ENCODE assay signal across 2 cellular contexts in genomic region chr5:179837076-179838011, GRCh38.
TF ChIP-seq lines count a peak whose summit lies in the region.

No MANE protein-coding gene starts in this region.

TF ChIP-seq in SK-N-SH treated with all-trans-retinoic acid at 6 μM for 48 hours, 23 proteins besides CTCF, POLR2A, EP300 and RAD21:
- TF ChIP-seq RARB (CRISPR knock-in tag; IDR thresholded peaks at IDR 0.05), result peak; percentile 15; the same call in 1 of the 2 replicates
- TF ChIP-seq, protein P1, sequence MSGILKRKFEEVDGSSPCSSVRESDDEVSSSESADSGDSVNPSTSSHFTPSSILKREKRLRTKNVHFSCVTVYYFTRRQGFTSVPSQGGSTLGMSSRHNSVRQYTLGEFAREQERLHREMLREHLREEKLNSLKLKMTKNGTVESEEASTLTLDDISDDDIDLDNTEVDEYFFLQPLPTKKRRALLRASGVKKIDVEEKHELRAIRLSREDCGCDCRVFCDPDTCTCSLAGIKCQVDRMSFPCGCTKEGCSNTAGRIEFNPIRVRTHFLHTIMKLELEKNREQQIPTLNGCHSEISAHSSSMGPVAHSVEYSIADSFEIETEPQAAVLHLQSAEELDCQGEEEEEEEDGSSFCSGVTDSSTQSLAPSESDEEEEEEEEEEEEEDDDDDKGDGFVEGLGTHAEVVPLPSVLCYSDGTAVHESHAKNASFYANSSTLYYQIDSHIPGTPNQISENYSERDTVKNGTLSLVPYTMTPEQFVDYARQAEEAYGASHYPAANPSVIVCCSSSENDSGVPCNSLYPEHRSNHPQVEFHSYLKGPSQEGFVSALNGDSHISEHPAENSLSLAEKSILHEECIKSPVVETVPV (CRISPR knock-in tag; IDR thresholded peaks at IDR 0.05), result no peak

TF ChIP-seq in SK-N-SH, 30 proteins besides CTCF, POLR2A, EP300 and RAD21:
- no peak for TF ChIP-seq EZH2phosphoT487 (IDR thresholded peaks at IDR 0.05; ENCODE audit: borderline replicate concordance, low read depth)
- TF ChIP-seq SMC3 (IDR thresholded peaks at IDR 0.05; ENCODE audit: low read depth, low read length), result no peak
- no peak for TF ChIP-seq TEAD4 (IDR thresholded peaks at IDR 0.05; ENCODE audit: borderline replicate concordance, insufficient read depth)
- TF ChIP-seq, protein P2, sequence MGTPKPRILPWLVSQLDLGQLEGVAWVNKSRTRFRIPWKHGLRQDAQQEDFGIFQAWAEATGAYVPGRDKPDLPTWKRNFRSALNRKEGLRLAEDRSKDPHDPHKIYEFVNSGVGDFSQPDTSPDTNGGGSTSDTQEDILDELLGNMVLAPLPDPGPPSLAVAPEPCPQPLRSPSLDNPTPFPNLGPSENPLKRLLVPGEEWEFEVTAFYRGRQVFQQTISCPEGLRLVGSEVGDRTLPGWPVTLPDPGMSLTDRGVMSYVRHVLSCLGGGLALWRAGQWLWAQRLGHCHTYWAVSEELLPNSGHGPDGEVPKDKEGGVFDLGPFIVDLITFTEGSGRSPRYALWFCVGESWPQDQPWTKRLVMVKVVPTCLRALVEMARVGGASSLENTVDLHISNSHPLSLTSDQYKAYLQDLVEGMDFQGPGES (IDR thresholded peaks at IDR 0.05; ENCODE audit: low read depth, low read length), result no peak
- no peak for TF ChIP-seq RCOR1 (IDR thresholded peaks at IDR 0.05; ENCODE audit: low read length)
- TF ChIP-seq ZBTB33 (IDR thresholded peaks at IDR 0.05; ENCODE audit: borderline replicate concordance, low read depth), result no peak
- TF ChIP-seq, protein P3, sequence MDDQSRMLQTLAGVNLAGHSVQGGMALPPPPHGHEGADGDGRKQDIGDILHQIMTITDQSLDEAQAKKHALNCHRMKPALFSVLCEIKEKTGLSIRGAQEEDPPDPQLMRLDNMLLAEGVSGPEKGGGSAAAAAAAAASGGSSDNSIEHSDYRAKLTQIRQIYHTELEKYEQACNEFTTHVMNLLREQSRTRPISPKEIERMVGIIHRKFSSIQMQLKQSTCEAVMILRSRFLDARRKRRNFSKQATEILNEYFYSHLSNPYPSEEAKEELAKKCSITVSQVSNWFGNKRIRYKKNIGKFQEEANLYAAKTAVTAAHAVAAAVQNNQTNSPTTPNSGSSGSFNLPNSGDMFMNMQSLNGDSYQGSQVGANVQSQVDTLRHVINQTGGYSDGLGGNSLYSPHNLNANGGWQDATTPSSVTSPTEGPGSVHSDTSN (IDR thresholded peaks at IDR 0.05), result no peak
- TF ChIP-seq, protein P4, sequence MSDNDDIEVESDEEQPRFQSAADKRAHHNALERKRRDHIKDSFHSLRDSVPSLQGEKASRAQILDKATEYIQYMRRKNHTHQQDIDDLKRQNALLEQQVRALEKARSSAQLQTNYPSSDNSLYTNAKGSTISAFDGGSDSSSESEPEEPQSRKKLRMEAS (IDR thresholded peaks at IDR 0.05; ENCODE audit: low read depth), result no peak
- no peak for TF ChIP-seq GABPA (IDR thresholded peaks at IDR 0.05; ENCODE audit: low read depth)
- TF ChIP-seq FOXM1 (IDR thresholded peaks at IDR 0.05; ENCODE audit: low read depth), result no peak
- TF ChIP-seq NRF1 (IDR thresholded peaks at IDR 0.05; ENCODE audit: low read depth, low read length), result no peak
- no peak for TF ChIP-seq USF2 (IDR thresholded peaks at IDR 0.05; ENCODE audit: borderline replicate concordance, low read depth, low read length)
- no peak for TF ChIP-seq TCF12 (IDR thresholded peaks at IDR 0.05)
- no peak for TF ChIP-seq GATA2 (CRISPR knock-in tag; IDR thresholded peaks at IDR 0.05)
